Comparison of ENCODE assay signal across 8 cellular contexts in genomic region chr14:37230551-37231194, GRCh38. TPM values are rescaled to one million over a fixed set of nuclear protein-coding genes. Genes with fewer than 3 reads are reported as not detected.
DNase-seq lines count a peak whose midpoint lies in the region; ATAC-seq, FAIRE-seq and TF ChIP-seq lines count a peak whose summit lies in the region.

No MANE protein-coding gene starts in this region.

- H3K9me3 ChIP-seq in OCI-LY3 (ENCODE audit: insufficient read depth, low read length): no peaks in the 10 kb centered on the region

- H4K20me1 ChIP-seq in OCI-LY3 (ENCODE audit: insufficient read depth, low read length): no peaks in the 10 kb centered on the region

- DNase-seq in D721Med (ENCODE audit: insufficient read length, low spot score): no peak
- DNase-seq in GM20000 (ENCODE audit: low spot score): peak; percentile 33
- DNase-seq in LHCN-M2 (ENCODE audit: low read depth): peak; percentile 63
- peak; percentile 82 for DNase-seq in dedifferentiated amniotic fluid mesenchymal stem cell (ENCODE audit: extremely low spot score)
- DNase-seq in middle frontal gyrus (ENCODE audit: extremely low spot score, low spot score): peak; percentile 39

- peaks cover 4% of the 10 kb centered on the region; the same call in 1 of the 2 replicates for H3K27me3 ChIP-seq in OCI-LY3 (ENCODE audit: low read depth, low read length)

- no peaks in the 10 kb centered on the region for H3K36me3 ChIP-seq in OCI-LY3 (replicated peaks; ENCODE audit: low read depth, low read length)

- H3K27ac ChIP-seq in OCI-LY3 (ENCODE audit: low read length): no peak overlapping the region

- no peak for FAIRE-seq in D721Med (lab: Jason Lieb, UNC)

- H3K9ac ChIP-seq in OCI-LY3 (ENCODE audit: low read length): no peak overlapping the region

- no peak overlapping the region for H3K4me3 ChIP-seq in OCI-LY3 (ENCODE audit: low read length)

- TF ChIP-seq CTCF in D721Med (IDR thresholded peaks at IDR 0.05; ENCODE audit: insufficient read depth, missing control alignments) (peak; percentile 89), GM20000 (IDR thresholded peaks at IDR 0.05; ENCODE audit: extremely low read depth, missing control alignments) (peak; percentile 29), OCI-LY3 (IDR thresholded peaks at IDR 0.05; ENCODE audit: low read depth, low read length) (peak; percentile 86)

- no peak overlapping the region for H2AFZ ChIP-seq in OCI-LY3 (ENCODE audit: low read depth, low read length)

- H3K4me2 ChIP-seq in OCI-LY3 (ENCODE audit: low read length): no peak overlapping the region

- H3K79me2 ChIP-seq in OCI-LY3 (ENCODE audit: low read length): no peaks in the 10 kb centered on the region

- H3K4me1 ChIP-seq in OCI-LY3 (ENCODE audit: low read length): no peaks in the 10 kb centered on the region

- ATAC-seq in HG03097 (IDR thresholded peaks at IDR 0.05; ENCODE audit: low FRiP score, unreplicated experiment) (no peak), GM19324 (IDR thresholded peaks at IDR 0.05; ENCODE audit: low FRiP score, unreplicated experiment) (no peak)

RNA-seq across cellular contexts. Expression of gene MIPOL1, which starts 32.9 kb away (rescaled TPM):
- 9.9 and 12.4 TPM in 2 replicates for total RNA-seq in LHCN-M2 (2014; rRNA removed)
- 1.6 TPM for polyA plus RNA-seq in LHCN-M2 (2012)

RNA-seq across cellular contexts. Expression of gene SLC25A21, which starts 58.3 kb away (rescaled TPM):
- total RNA-seq in LHCN-M2 (2014; rRNA removed): 0.19 and 0.57 TPM in 2 replicates
- polyA plus RNA-seq in LHCN-M2 (2012): 0.40 TPM

Comparison
In these comparisons a context has a peak if more than half of its experiments do, and no peak if none do; other contexts are left out.
1. CTCF ChIP-seq: peak in every context shown above with its lines; median percentile 89 in D721Med; 86 in OCI-LY3; 29 in GM20000.